In the genomic region with DNA sequence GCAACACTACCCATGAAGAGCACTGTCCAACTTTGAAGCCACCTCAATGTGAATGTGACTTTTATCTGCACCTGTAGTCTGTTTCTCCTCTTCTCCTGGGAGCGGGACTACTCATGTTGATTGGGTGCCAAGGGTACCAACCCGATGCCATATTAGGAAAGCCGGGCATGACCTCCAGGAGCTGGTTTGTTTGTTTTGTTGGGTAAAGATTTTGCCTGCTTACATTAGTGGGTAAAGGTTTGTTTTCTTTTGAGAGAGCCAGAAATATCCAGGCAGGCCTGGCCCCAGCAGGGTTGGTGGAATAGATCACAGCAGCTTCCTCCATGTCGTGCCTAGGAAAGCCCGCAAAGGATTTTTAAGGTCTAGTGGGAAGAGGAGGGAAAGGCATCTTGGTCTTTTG, we compare ENCODE assay signal across 25 cellular contexts. TPM values are rescaled to one million over a fixed set of nuclear protein-coding genes. Genes with fewer than 3 reads are reported as not detected.
DNase-seq lines count a peak whose midpoint lies in the region; ATAC-seq, FAIRE-seq and TF ChIP-seq lines count a peak whose summit lies in the region.
"Had no signal": no experiment of that assay in that cellular context is flagged by ENCODE, and none has a peak within 500 bp of the region (broad histone marks: within the 10 kb centered on the region; RNA-seq: fewer than 3 reads in every experiment).

No MANE protein-coding gene starts in this region.

- POLR2A ChIA-PET in activated CD8-positive, alpha-beta T cell treated with anti-CD3 and anti-CD28 coated beads, Interleukin-2, amount 10 ng/mL, durations not matched to agents 7 days and 5 days (lab: Charles Lee) = no interaction called here
- POLR2A ChIA-PET in activated CD8-positive, alpha-beta T cell treated with anti-CD3 and anti-CD28 coated beads for 36 hours (lab: Charles Lee) = no interaction called here

- peaks cover 4% of the 10 kb centered on the region for H3K4me1 Mint-ChIP-seq in activated CD8-positive, alpha-beta T cell treated with anti-CD3 and anti-CD28 coated beads, Interleukin-2, amount 10 ng/mL, durations not matched to agents 7 days and 5 days (ENCODE audit: low read depth)
- peaks cover 4% of the 10 kb centered on the region for H3K4me1 Mint-ChIP-seq in activated CD8-positive, alpha-beta T cell treated with anti-CD3 and anti-CD28 coated beads for 36 hours (ENCODE audit: low read depth)
- H3K4me1 Mint-ChIP-seq in activated T-helper 17 cell treated with anti-CD3 and anti-CD28 coated beads, Interleukin-2, amount 50 U/mL, for 72 hours = peaks cover 6% of the 10 kb centered on the region

- no peaks in the 10 kb centered on the region for H3K36me3 Mint-ChIP-seq in activated CD8-positive, alpha-beta T cell treated with anti-CD3 and anti-CD28 coated beads, Interleukin-2, amount 10 ng/mL, durations not matched to agents 7 days and 5 days (ENCODE audit: low read depth)
- H3K36me3 Mint-ChIP-seq in activated CD8-positive, alpha-beta T cell treated with anti-CD3 and anti-CD28 coated beads for 36 hours (ENCODE audit: low read depth) = no peaks in the 10 kb centered on the region
- H3K36me3 Mint-ChIP-seq in activated T-helper 17 cell treated with anti-CD3 and anti-CD28 coated beads, Interleukin-2, amount 50 U/mL, for 72 hours (ENCODE audit: low read depth) = no peaks in the 10 kb centered on the region

- H3K9me3 ChIP-seq in kidney (ENCODE audit: control insufficient read depth in 1 of 2, low read length in 2 of 2) (no peaks in the 10 kb centered on the region), stomach (no peaks in the 10 kb centered on the region)
- H3K9me3 ChIP-seq: gastroesophageal sphincter, neutrophil had no signal

- no peaks in the 10 kb centered on the region for H3K9me3 Mint-ChIP-seq in activated CD8-positive, alpha-beta T cell treated with anti-CD3 and anti-CD28 coated beads, Interleukin-2, amount 10 ng/mL, durations not matched to agents 7 days and 5 days (ENCODE audit: insufficient read depth)
- no peaks in the 10 kb centered on the region for H3K9me3 Mint-ChIP-seq in activated CD8-positive, alpha-beta T cell treated with anti-CD3 and anti-CD28 coated beads for 36 hours
- no peaks in the 10 kb centered on the region for H3K9me3 Mint-ChIP-seq in activated T-helper 17 cell treated with anti-CD3 and anti-CD28 coated beads, Interleukin-2, amount 50 U/mL, for 72 hours
- H3K9me3 Mint-ChIP-seq: activated T-cell treated with anti-CD3 and anti-CD28 coated beads, Interleukin-2, amount 50 U/mL, for 4 hours had no signal

- H3K4me3 Mint-ChIP-seq in activated CD8-positive, alpha-beta T cell treated with anti-CD3 and anti-CD28 coated beads, Interleukin-2, amount 10 ng/mL, durations not matched to agents 7 days and 5 days = no peak overlapping the region
- H3K4me3 Mint-ChIP-seq in activated CD8-positive, alpha-beta T cell treated with anti-CD3 and anti-CD28 coated beads for 36 hours = no peak overlapping the region
- H3K4me3 Mint-ChIP-seq in activated T-helper 17 cell treated with anti-CD3 and anti-CD28 coated beads, Interleukin-2, amount 50 U/mL, for 72 hours = no peak overlapping the region
- H3K4me3 Mint-ChIP-seq: activated T-cell treated with anti-CD3 and anti-CD28 coated beads, Interleukin-2, amount 50 U/mL, for 4 hours had no signal

- no peaks in the 10 kb centered on the region for H3K27me3 Mint-ChIP-seq in activated CD8-positive, alpha-beta T cell treated with anti-CD3 and anti-CD28 coated beads, Interleukin-2, amount 10 ng/mL, durations not matched to agents 7 days and 5 days (ENCODE audit: low read depth)
- H3K27me3 Mint-ChIP-seq in activated CD8-positive, alpha-beta T cell treated with anti-CD3 and anti-CD28 coated beads for 36 hours = no peaks in the 10 kb centered on the region
- no peaks in the 10 kb centered on the region for H3K27me3 Mint-ChIP-seq in activated T-helper 17 cell treated with anti-CD3 and anti-CD28 coated beads, Interleukin-2, amount 50 U/mL, for 72 hours

- H3K4me1 ChIP-seq in kidney (ENCODE audit: control insufficient read depth in 1 of 2, insufficient read depth in 1 of 2, low read depth in 1 of 2, low read length in 2 of 2) = peaks cover 2 to 5% of the 10 kb centered on the region in 2 donors
- peaks cover 10 to 71% (median 56%) of the 10 kb centered on the region in 4 donors for H3K4me1 ChIP-seq in stomach

- no peaks in the 10 kb centered on the region for H3K27me3 ChIP-seq in stomach
- H3K27me3 ChIP-seq: gastroesophageal sphincter, neutrophil had no signal

- 28 to 59% (median 35%) methylated on average over 3 to 5 of the region's 5 CpGs for WGBS in stomach, 5 donors

- no peaks in the 10 kb centered on the region for H3K36me3 ChIP-seq in kidney (ENCODE audit: control insufficient read depth in 1 of 2, insufficient read depth in 2 of 2, low read length in 2 of 2)
- H3K36me3 ChIP-seq in stomach = no peaks in the 10 kb centered on the region
- H3K36me3 ChIP-seq: gastroesophageal sphincter, neutrophil had no signal

- TF ChIP-seq POLR2A in stomach (IDR thresholded peaks at IDR 0.05) = no peak

- no peak for TF ChIP-seq EP300 in stomach (IDR thresholded peaks at IDR 0.05)

- CTCF ChIA-PET in activated CD8-positive, alpha-beta T cell treated with anti-CD3 and anti-CD28 coated beads, Interleukin-2, amount 10 ng/mL, durations not matched to agents 7 days and 5 days (lab: Charles Lee) = interaction anchor here (2.5 kb wide), 1 partner anchor 21 kb away, joined by 19 read pairs; no protein-coding TSS in a partner anchor
- CTCF ChIA-PET in activated CD8-positive, alpha-beta T cell treated with anti-CD3 and anti-CD28 coated beads for 36 hours (lab: Charles Lee) = interaction anchor here (1.1 to 10.3 kb wide), 2 partner anchors 18 to 24 kb away, joined by 3 to 180 read pairs; partner anchors contain the start of gene ITPK1

- peak overlapping the region; percentile 6 for H3K27ac Mint-ChIP-seq in activated CD8-positive, alpha-beta T cell treated with anti-CD3 and anti-CD28 coated beads, Interleukin-2, amount 10 ng/mL, durations not matched to agents 7 days and 5 days
- H3K27ac Mint-ChIP-seq in activated CD8-positive, alpha-beta T cell treated with anti-CD3 and anti-CD28 coated beads for 36 hours = no peak overlapping the region
- no peak overlapping the region for H3K27ac Mint-ChIP-seq in activated T-helper 17 cell treated with anti-CD3 and anti-CD28 coated beads, Interleukin-2, amount 50 U/mL, for 72 hours

- no peak for TF ChIP-seq CTCF in activated CD8-positive, alpha-beta T cell treated with anti-CD3 and anti-CD28 coated beads for 36 hours (IDR thresholded peaks at IDR 0.05)
- TF ChIP-seq CTCF in kidney (IDR thresholded peaks at IDR 0.05; ENCODE audit: borderline replicate concordance, extremely low read depth, insufficient read depth) = no peak
- no peak for TF ChIP-seq CTCF in stomach (IDR thresholded peaks at IDR 0.05)

- FAIRE-seq in kidney (lab: Jason Lieb, UNC) = no peak
- FAIRE-seq: endometrium, islet of Langerhans, RCC 7860, small intestine, urothelium cell line had no signal

- ATAC-seq in activated CD8-positive, alpha-beta T cell treated with anti-CD3 and anti-CD28 coated beads, Interleukin-2, amount 10 ng/mL, durations not matched to agents 7 days and 5 days = no peak
- no peak for ATAC-seq in activated CD8-positive, alpha-beta T cell treated with anti-CD3 and anti-CD28 coated beads for 36 hours
- no peak for ATAC-seq in activated T-helper 17 cell treated with anti-CD3 and anti-CD28 coated beads, Interleukin-2, amount 50 U/mL, for 72 hours (replicated peaks)
- ATAC-seq: activated T-cell treated with anti-CD3 and anti-CD28 coated beads, Interleukin-2, amount 50 U/mL, for 4 hours; gastroesophageal sphincter had no signal

- intact Hi-C loops in activated CD8-positive, alpha-beta T cell treated with anti-CD3 and anti-CD28 coated beads for 36 hours (cut with micrococcal nuclease) = no loop called here
- intact Hi-C loops in kidney (cut with DNase I) = loop anchor here (10.0 kb wide), 1 partner anchor 181 kb away; no protein-coding TSS in a partner anchor
- intact Hi-C loops in stomach (cut with DNase I; ENCODE audit: low total_unique reads) = loop anchor here (10.0 kb wide), 1 partner anchor 181 kb away; no protein-coding TSS in a partner anchor

- H3K4me3 ChIP-seq in kidney (ENCODE audit: low read length in 2 of 2) = no peak overlapping the region
- H3K4me3 ChIP-seq in stomach = no peak overlapping the region
- H3K4me3 ChIP-seq: gastroesophageal sphincter had no signal

- H3K27ac ChIP-seq in kidney (ENCODE audit: low read depth in 2 of 2, low read length in 2 of 2) (peak overlapping the region; percentile 22 to 37), stomach (peak overlapping the region in 4 of 5 donors; percentile 33 to 71 (median 68))
- H3K27ac ChIP-seq: gastroesophageal sphincter, neutrophil had no signal

- DNase-seq in activated CD8-positive, alpha-beta T cell treated with anti-CD3 and anti-CD28 coated beads, Interleukin-2, amount 10 ng/mL, durations not matched to agents 7 days and 5 days = no peak
- no peak for DNase-seq in activated CD8-positive, alpha-beta T cell treated with anti-CD3 and anti-CD28 coated beads for 36 hours
- DNase-seq in NCI-H69 (lab: John Stamatoyannopoulos, UW) (peak; percentile 30), kidney (no peak), stomach (peak; percentile 76), NCI-H1092 treated with DMSO at 0.1 percent for 48 hours (lab: John Stamatoyannopoulos, UW) (no peak), AG20443 (ENCODE audit: low spot score) (no peak)
- DNase-seq: activated CD4-positive, alpha-beta T cell treated with anti-CD3 and anti-CD28 coated beads for 4 hours; activated naive CD4-positive, alpha-beta T cell; activated T-cell treated with anti-CD3 and anti-CD28 coated beads, Interleukin-2, amount 50 U/mL, for 4 hours; amygdala; Calu3; HCEC 1CT; Kasumi-1; NCI-H1105; NCI-H2081; NCI-H446; small intestine had no signal

- H3K9ac ChIP-seq in kidney (ENCODE audit: low read length in 2 of 2) = no peak overlapping the region

RNA-seq across cellular contexts. Expression of gene ITPK1, which starts 19.7 kb away (rescaled TPM):
- 100 to 1,000 TPM; 103 to 107 TPM for total RNA-seq in activated CD8-positive, alpha-beta T cell treated with anti-CD3 and anti-CD28 coated beads, Interleukin-2, amount 10 ng/mL, durations not matched to agents 7 days and 5 days
- total RNA-seq in activated CD8-positive, alpha-beta T cell treated with anti-CD3 and anti-CD28 coated beads for 36 hours = 10 to 100 TPM; 78.5 to 83.5 TPM
- total RNA-seq in kidney = 92.0 TPM
- polyA plus RNA-seq in kidney (ENCODE audit: insufficient read depth, low read depth, low replicate concordance) = 43.6 TPM
- 10 to 100 TPM; 17.8 to 46.3 (median 29.5) TPM for total RNA-seq in stomach
- 10 to 100 TPM; 23.3 to 32.8 (median 28.4) TPM for polyA plus RNA-seq in stomach
- total RNA-seq in activated T-helper 17 cell treated with anti-CD3 and anti-CD28 coated beads, Interleukin-2, amount 50 U/mL, for 72 hours = 10 to 100 TPM; 32.1 to 48.9 TPM

RNA-seq across cellular contexts. Expression of gene MOAP1, which starts 49.3 kb away (rescaled TPM):
- total RNA-seq in activated CD8-positive, alpha-beta T cell treated with anti-CD3 and anti-CD28 coated beads, Interleukin-2, amount 10 ng/mL, durations not matched to agents 7 days and 5 days = 10 to 100 TPM; 21.0 to 21.5 TPM
- 10 to 100 TPM; 19.1 to 19.6 TPM for total RNA-seq in activated CD8-positive, alpha-beta T cell treated with anti-CD3 and anti-CD28 coated beads for 36 hours
- total RNA-seq in kidney (38.4 TPM), stomach (10 to 100 TPM in 2 of 5 donors, 1 to 10 TPM in 2, under 1 TPM in 1; 0.87 to 44.1 (median 9.4) TPM)
- polyA plus RNA-seq in kidney (ENCODE audit: insufficient read depth, low read depth, low replicate concordance) (40.1 TPM), stomach (10 to 100 TPM; 18.3 to 26.0 (median 20.1) TPM)
- total RNA-seq in activated T-helper 17 cell treated with anti-CD3 and anti-CD28 coated beads, Interleukin-2, amount 50 U/mL, for 72 hours = 10 to 100 TPM; 21.9 to 25.4 TPM

RNA-seq across cellular contexts. Expression of gene LYSET, which starts 49.7 kb away (rescaled TPM):
- 10 to 100 TPM in 1 of 2 experiments, 1 to 10 TPM in 1; 9.7 to 10.6 TPM for total RNA-seq in activated CD8-positive, alpha-beta T cell treated with anti-CD3 and anti-CD28 coated beads, Interleukin-2, amount 10 ng/mL, durations not matched to agents 7 days and 5 days
- total RNA-seq in activated CD8-positive, alpha-beta T cell treated with anti-CD3 and anti-CD28 coated beads for 36 hours = 10 to 100 TPM; 13.6 to 15.5 TPM
- 25.6 TPM for total RNA-seq in kidney
- polyA plus RNA-seq in kidney (ENCODE audit: insufficient read depth, low read depth, low replicate concordance) = 34.9 TPM
- total RNA-seq in stomach = 10 to 100 TPM in 1 of 5 donors, 1 to 10 TPM in 2, under 1 TPM in 2; 0.87 to 11.6 (median 2.9) TPM
- polyA plus RNA-seq in stomach = 10 to 100 TPM; 19.3 to 23.8 (median 21.6) TPM
- 10 to 100 TPM; 10.2 to 17.2 TPM for total RNA-seq in activated T-helper 17 cell treated with anti-CD3 and anti-CD28 coated beads, Interleukin-2, amount 50 U/mL, for 72 hours

Comparison
In these comparisons a context has a peak if more than half of its experiments do, and no peak if none do; other contexts are left out.
1. DNase-seq: peak in NCI-H69 (single experiment) and stomach (single experiment); none in activated CD8-positive, alpha-beta T cell treated with anti-CD3 and anti-CD28 coated beads, Interleukin-2, amount 10 ng/mL, durations not matched to agents 7 days and 5 days (single experiment), activated CD8-positive, alpha-beta T cell treated with anti-CD3 and anti-CD28 coated beads for 36 hours (single experiment), kidney (single experiment), NCI-H1092 treated with DMSO at 0.1 percent for 48 hours (single experiment) and AG20443 (single experiment).